1 cellular context compared by ENCODE assay signal in the genomic region with DNA sequence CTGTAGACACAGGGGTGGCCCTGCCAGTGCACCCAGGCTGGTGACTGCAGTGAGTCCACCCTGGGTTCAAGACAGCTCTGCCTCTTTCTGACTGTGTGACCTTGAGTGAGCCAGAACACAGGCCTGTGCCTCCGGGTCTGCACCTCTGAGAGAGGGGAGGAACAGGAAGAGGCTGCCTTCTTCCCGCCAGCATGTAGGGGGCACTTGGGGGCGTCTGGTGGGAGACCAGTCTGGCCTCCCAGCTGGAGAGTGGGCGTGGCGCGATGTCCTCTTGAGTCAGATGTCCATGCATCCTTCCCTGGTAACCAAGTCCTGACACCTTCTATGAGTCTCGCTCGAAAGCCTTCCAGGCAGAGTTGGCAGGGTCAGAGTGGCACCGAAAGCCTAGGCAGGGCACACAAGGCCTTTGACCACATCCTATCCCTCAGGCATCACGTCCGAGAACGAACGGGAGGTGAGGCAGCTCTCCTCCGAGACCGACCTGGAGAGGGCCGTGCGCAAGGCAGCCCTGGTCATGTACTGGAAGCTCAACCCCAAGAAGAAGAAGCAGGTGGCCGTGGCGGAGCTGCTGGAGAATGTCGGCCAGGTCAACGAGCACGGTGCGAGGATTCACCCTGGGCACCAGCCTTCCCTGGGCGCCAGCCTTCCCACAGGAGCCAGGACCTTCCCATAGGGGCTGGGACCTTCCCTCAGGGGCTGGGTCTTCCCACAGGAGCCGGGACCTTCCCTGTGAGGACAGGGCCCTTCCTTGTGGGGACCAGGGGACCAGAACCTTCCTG.
TF ChIP-seq lines count a peak whose summit lies in the region.

No MANE protein-coding gene starts in this region.

TF ChIP-seq in HCT116, 20 proteins besides CTCF, POLR2A, EP300 and RAD21 (continued from another document):
- TF ChIP-seq, protein P1, sequence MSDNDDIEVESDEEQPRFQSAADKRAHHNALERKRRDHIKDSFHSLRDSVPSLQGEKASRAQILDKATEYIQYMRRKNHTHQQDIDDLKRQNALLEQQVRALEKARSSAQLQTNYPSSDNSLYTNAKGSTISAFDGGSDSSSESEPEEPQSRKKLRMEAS (IDR thresholded peaks at IDR 0.05) = no peak
- no peak for TF ChIP-seq ZFX (IDR thresholded peaks at IDR 0.05)
- TF ChIP-seq EZH2phosphoT487 (IDR thresholded peaks at IDR 0.05; ENCODE audit: borderline replicate concordance) = no peak
- no peak for TF ChIP-seq FOSL1 (IDR thresholded peaks at IDR 0.05; ENCODE audit: low read depth)
